ENCODE assay signal across 19 cellular contexts in the genomic region with DNA sequence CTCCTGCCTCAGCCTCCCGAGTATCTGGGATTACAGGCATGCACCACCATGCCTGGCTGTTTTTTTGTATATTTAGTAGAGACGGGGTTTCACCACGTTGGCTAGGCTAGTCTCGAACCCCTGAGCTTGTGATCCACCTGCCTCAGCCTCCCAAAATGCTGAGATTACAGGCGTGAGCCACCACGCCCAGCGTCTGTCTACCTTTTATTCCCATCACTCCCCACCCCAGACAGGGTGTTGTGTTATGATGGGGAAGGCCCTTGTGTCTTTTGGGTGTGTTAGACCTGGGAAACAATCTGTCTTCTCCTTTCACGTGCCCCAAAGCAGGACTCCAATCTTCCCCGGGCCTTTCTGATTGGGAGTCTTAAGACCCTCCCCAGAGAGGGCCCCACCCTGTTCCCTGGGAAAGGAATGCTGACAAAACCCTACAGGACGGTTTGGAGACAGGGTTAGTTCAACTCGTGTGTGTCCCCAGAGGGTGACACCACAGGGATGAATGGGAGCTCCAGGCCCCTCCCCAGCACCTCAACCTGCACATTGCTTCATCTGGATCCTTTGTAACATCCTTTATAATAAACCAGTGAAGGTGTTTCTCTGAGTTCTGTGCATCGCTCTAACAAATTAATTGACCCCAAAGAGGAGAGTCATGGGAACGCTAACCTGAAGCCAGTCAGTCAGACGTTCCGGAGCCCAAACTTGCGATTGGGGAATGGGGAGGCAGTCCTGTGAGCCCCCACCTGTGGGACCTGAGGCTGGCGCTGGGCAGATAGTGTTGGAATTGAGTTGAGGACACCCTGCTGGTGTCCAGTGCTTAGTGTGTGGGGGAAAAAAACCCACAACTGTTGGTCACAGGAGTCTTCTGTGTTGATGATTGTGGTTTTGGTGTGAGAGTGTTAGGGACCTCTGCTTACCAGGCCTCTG. TPM values are rescaled to one million over a fixed set of nuclear protein-coding genes. Genes with fewer than 3 reads are reported as not detected.
DNase-seq lines count a peak whose midpoint lies in the region; ATAC-seq and TF ChIP-seq lines count a peak whose summit lies in the region.
"Had no signal": no experiment of that assay in that cellular context is flagged by ENCODE, and none has a peak within 500 bp of the region (broad histone marks: within the 10 kb centered on the region; RNA-seq: fewer than 3 reads in every experiment).

No MANE protein-coding gene starts in this region.

- in situ Hi-C loops in transverse colon (cut with MboI; ENCODE audit: low pct_ligation_motif_present in 1 of 4, low pct_unique_long_range_greater_than_20kb in 1 of 4, low sequenced_read_pairs in 3 of 4): no loop called here

- no peaks in the 10 kb centered on the region; the same call in 1 of the 2 replicates for H3K36me3 Mint-ChIP-seq in WTC11
- H3K36me3 Mint-ChIP-seq in immature natural killer cell: no peaks in the 10 kb centered on the region
- H3K36me3 Mint-ChIP-seq: memory B cell had no signal

- peak overlapping the region; percentile 45; the same call in 1 of the 2 replicates for H3K27ac Mint-ChIP-seq in WTC11
- H3K27ac Mint-ChIP-seq in immature natural killer cell: peak overlapping the region; percentile 40 to 95 (median 77)
- H3K27ac Mint-ChIP-seq: memory B cell had no signal

- TF ChIP-seq CTCF in heart right ventricle (IDR thresholded peaks at IDR 0.05) (no peak), WTC11 (IDR thresholded peaks at IDR 0.05) (no peak), transverse colon (IDR thresholded peaks at IDR 0.05) (no peak), esophagus muscularis mucosa (IDR thresholded peaks at IDR 0.05) (no peak)

- peak overlapping the region; percentile 25; the same call in 1 of the 2 replicates for H3K4me3 Mint-ChIP-seq in WTC11
- H3K4me3 Mint-ChIP-seq in immature natural killer cell: peak overlapping the region; percentile 13 to 68 (median 33)
- H3K4me3 Mint-ChIP-seq: memory B cell had no signal

- no peak overlapping the region for H3K27ac ChIP-seq in heart right ventricle
- H3K27ac ChIP-seq in transverse colon: no peak overlapping the region
- H3K27ac ChIP-seq in esophagus muscularis mucosa (replicated peaks in 1 of 4): no peak overlapping the region
- H3K27ac ChIP-seq: BLaER1, epithelial cell of prostate had no signal

- H3K4me1 ChIP-seq in heart right ventricle: peaks cover 9 to 30% (median 26%) of the 10 kb centered on the region in 9 donors
- peaks cover 17 to 28% (median 26%) of the 10 kb centered on the region in 4 donors for H3K4me1 ChIP-seq in transverse colon
- H3K4me1 ChIP-seq in esophagus muscularis mucosa: peaks cover 24 to 33% (median 31%) of the 10 kb centered on the region in 4 donors

- peaks cover 23% of the 10 kb centered on the region for H3K4me1 Mint-ChIP-seq in WTC11
- H3K4me1 Mint-ChIP-seq in immature natural killer cell: peaks cover 36 to 42% of the 10 kb centered on the region in 2 donors

- WGBS in heart right ventricle, 2 donors: 64 to 65% methylated on average over 17 of the region's 17 CpGs
- WGBS in transverse colon (ENCODE audit: low coverage in 1 of 2), 2 donors: 67 to 73% methylated on average over 1 to 17 of the region's 17 CpGs
- WGBS in esophagus muscularis mucosa: 68% methylated on average over 17 of the region's 17 CpGs

- H3K27me3 ChIP-seq in heart right ventricle: peaks cover 3 to 23% (median 12%) of the 10 kb centered on the region in 7 donors
- H3K27me3 ChIP-seq in transverse colon: peaks cover 9% of the 10 kb centered on the region
- H3K27me3 ChIP-seq in esophagus muscularis mucosa: peaks cover 0 to 13% (median 9%) of the 10 kb centered on the region in 4 donors

- H3K27me3 Mint-ChIP-seq in WTC11 (ENCODE audit: low read depth) (peaks cover 19% of the 10 kb centered on the region), immature natural killer cell (ENCODE audit: low read depth in 3 of 3) (peaks cover 13 to 18% (median 13%) of the 10 kb centered on the region in 3 donors)

- H3K36me3 ChIP-seq in heart right ventricle (peaks cover 0 to 3% (median 0%) of the 10 kb centered on the region in 9 donors), transverse colon (no peaks in the 10 kb centered on the region), esophagus muscularis mucosa (peaks cover 0 to 2% (median under 1%) of the 10 kb centered on the region in 4 donors)

- ATAC-seq in heart right ventricle (no peak), WTC11 (no peak)

- TF ChIP-seq EP300 in transverse colon (IDR thresholded peaks at IDR 0.05; ENCODE audit: low read depth) (no peak), esophagus muscularis mucosa (IDR thresholded peaks at IDR 0.05) (no peak)

- POLR2A ChIA-PET in WTC11 (lab: Charles Lee): interaction anchor here (0.6 kb wide), 1 partner anchor 137 kb away, joined by 5 read pairs; no protein-coding TSS in a partner anchor

- no peak overlapping the region for H3K4me3 ChIP-seq in heart right ventricle
- H3K4me3 ChIP-seq in transverse colon: no peak overlapping the region
- H3K4me3 ChIP-seq in esophagus muscularis mucosa: no peak overlapping the region
- H3K4me3 ChIP-seq: BLaER1 had no signal

- CTCF ChIA-PET in WTC11 (lab: Charles Lee): interaction anchor here (0.6 to 2.2 kb wide), 3 partner anchors 18 to 229 kb away, joined by 3 to 8 read pairs (median 3); a partner anchor contains a TSS

- intact Hi-C loops in cardiac septum (cut with DNase I) (loop anchor here (5.0 to 10.0 kb wide), 2 partner anchors 45 to 87 kb away; no protein-coding TSS in a partner anchor), heart right ventricle (cut with DNase I) (loop anchor here in 1 of 10 donors (10.0 kb wide), 1 partner anchor 85 kb away; no protein-coding TSS in a partner anchor), transverse colon (cut with DNase I; ENCODE audit: low total_unique reads) (no loop called here), esophagus muscularis mucosa (cut with DNase I) (loop anchor here (10.0 kb wide), 1 partner anchor 145 kb away; no protein-coding TSS in a partner anchor)

- H3K9me3 ChIP-seq in heart right ventricle (no peaks in the 10 kb centered on the region), transverse colon (no peaks in the 10 kb centered on the region), esophagus muscularis mucosa (no peaks in the 10 kb centered on the region)
- H3K9me3 ChIP-seq: BLaER1 had no signal

- TF ChIP-seq POLR2A in transverse colon (IDR thresholded peaks at IDR 0.05) (no peak), esophagus muscularis mucosa (IDR thresholded peaks at IDR 0.05; ENCODE audit: low read depth) (no peak)

- DNase-seq in cardiac septum (ENCODE audit: low spot score): peak; percentile 24
- DNase-seq in heart right ventricle: no peak
- DNase-seq in WTC11 (ENCODE audit: low spot score): peak; percentile 10
- no peak for DNase-seq in immature natural killer cell
- DNase-seq in transverse colon: peak; percentile 6
- no peak for DNase-seq in SIG-M5 treated with dmso at 0.1 percent for 504 hours (lab: John Stamatoyannopoulos, UW; ENCODE audit: unreplicated experiment)
- DNase-seq in esophagus muscularis mucosa (ENCODE audit: extremely low spot score): no peak
- DNase-seq in OCI-M2 (lab: John Stamatoyannopoulos, UW; ENCODE audit: unreplicated experiment): no peak
- DNase-seq: DMS79 treated with DMSO at 0.1 percent for 48 hours, MM.1S, NCI-H2107, NCI-H526 treated with DMSO at 0.1 percent for 48 hours, small intestine, T1000 had no signal

- H3K9me3 Mint-ChIP-seq in WTC11 (no peaks in the 10 kb centered on the region), immature natural killer cell (no peaks in the 10 kb centered on the region)
- H3K9me3 Mint-ChIP-seq: memory B cell had no signal

TF ChIP-seq in WTC11, 78 proteins besides CTCF, POLR2A, EP300 and RAD21 (continues in another document):
- TF ChIP-seq MYBL2 (CRISPR knock-in tag; IDR thresholded peaks at IDR 0.05) (no peak), MXD4 (CRISPR knock-in tag; IDR thresholded peaks at IDR 0.05; ENCODE audit: borderline replicate concordance) (no peak)

RNA-seq across cellular contexts. Expression of a gene that starts 3.2 kb away (rescaled TPM):
- total RNA-seq in cardiac septum: 278 TPM
- 100 to 1,000 TPM; 248 to 373 (median 323) TPM for total RNA-seq in heart right ventricle
- polyA plus RNA-seq in heart right ventricle: 1,000 to 10,000 TPM in 1 of 2 donors, 100 to 1,000 TPM in 1; 511 to 1,196 TPM
- 252 to 267 TPM (median 267 TPM) in 3 replicates for total RNA-seq in WTC11 (2021)
- polyA plus RNA-seq in immature natural killer cell: 100 to 1,000 TPM; 252 to 523 (median 328) TPM
- total RNA-seq in transverse colon: 100 to 1,000 TPM; 133 to 433 (median 288) TPM
- total RNA-seq in esophagus muscularis mucosa: 100 to 1,000 TPM; 199 to 229 (median 213) TPM

RNA-seq across cellular contexts. Expression of a gene that starts 7.1 kb away (rescaled TPM):
- total RNA-seq in cardiac septum (not detected), heart right ventricle (under 1 TPM in 1 of 10 donors, not detected in 9; 0.60 TPM), WTC11 (2021) (0.18 to 0.44 TPM (median 0.24 TPM) in 3 replicates), transverse colon (not detected), esophagus muscularis mucosa (not detected)
- polyA plus RNA-seq in heart right ventricle (not detected), immature natural killer cell (1 to 10 TPM in 2 of 3 donors, not detected in 1; 1.1 to 4.0 TPM)
- total RNA-seq: osteoblast, RPMI7951 had no signal
- polyA plus RNA-seq: small intestine had no signal

RNA-seq across cellular contexts. Expression of a gene that starts 18.0 kb away (rescaled TPM):
- total RNA-seq in cardiac septum (not detected), heart right ventricle (not detected), WTC11 (2021) (not detected in 3 replicates), transverse colon (not detected), esophagus muscularis mucosa (not detected)
- polyA plus RNA-seq in heart right ventricle (not detected), immature natural killer cell (not detected)
- total RNA-seq: osteoblast, RPMI7951 had no signal
- polyA plus RNA-seq: small intestine had no signal

RNA-seq across cellular contexts. Expression of a gene that starts 27.8 kb away (rescaled TPM):
- total RNA-seq in cardiac septum (335 TPM), heart right ventricle (100 to 1,000 TPM; 228 to 392 (median 261) TPM), WTC11 (2021) (769 to 823 TPM (median 815 TPM) in 3 replicates), transverse colon (1,000 to 10,000 TPM in 2 of 4 donors, 100 to 1,000 TPM in 2; 545 to 3,500 (median 1,361) TPM), esophagus muscularis mucosa (100 to 1,000 TPM; 126 to 325 (median 234) TPM)
- polyA plus RNA-seq in heart right ventricle (1,000 to 10,000 TPM in 1 of 2 donors, 100 to 1,000 TPM in 1; 182 to 1,328 TPM), immature natural killer cell (100 to 1,000 TPM in 1 of 3 donors, 10 to 100 TPM in 2; 11.5 to 113 (median 24.2) TPM)

RNA-seq across cellular contexts. Expression of a gene that starts 36.8 kb away (rescaled TPM):
- total RNA-seq in cardiac septum (not detected), heart right ventricle (under 1 TPM in 1 of 10 donors, not detected in 9; 0.20 TPM), WTC11 (2021) (1.2 to 1.5 TPM (median 1.4 TPM) in 3 replicates), transverse colon (1 to 10 TPM in 2 of 4 donors, not detected in 2; 1.6 to 1.9 TPM), esophagus muscularis mucosa (not detected)
- polyA plus RNA-seq in heart right ventricle (not detected), immature natural killer cell (10 to 100 TPM in 1 of 3 donors, 1 to 10 TPM in 2; 3.1 to 11.0 (median 6.8) TPM)
- total RNA-seq: osteoblast, RPMI7951 had no signal

Comparison
In these comparisons a context has a peak if more than half of its experiments do, and no peak if none do; other contexts are left out.
1. DNase-seq: peak in cardiac septum (single experiment), WTC11 (single experiment) and transverse colon (single experiment); none in heart right ventricle (0 of 2), immature natural killer cell (0 of 3), SIG-M5 treated with dmso at 0.1 percent for 504 hours (single experiment), esophagus muscularis mucosa (single experiment) and OCI-M2 (single experiment).